12 cellular contexts compared by ENCODE assay signal in the genomic region with DNA sequence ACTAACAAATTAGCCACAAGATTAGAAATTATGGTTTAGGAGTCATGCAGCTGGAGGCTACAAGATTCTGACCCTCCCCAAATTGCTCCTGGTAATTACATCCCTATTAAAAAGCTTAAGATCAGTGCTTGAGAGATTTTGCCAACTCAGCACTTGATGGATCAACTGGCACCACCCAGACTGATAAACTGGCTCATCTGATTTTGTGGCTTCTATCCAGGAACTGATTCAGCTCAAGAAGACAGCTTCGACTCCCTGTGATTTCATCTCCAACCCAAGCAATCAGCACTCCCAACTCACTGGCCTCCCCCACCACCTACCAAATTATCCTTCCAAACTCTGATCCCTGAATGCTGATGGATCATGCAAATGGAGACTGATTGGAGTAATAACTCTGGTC.
"Had no signal": no experiment of that assay in that cellular context is flagged by ENCODE, and none has a peak within 500 bp of the region (broad histone marks: within the 10 kb centered on the region; RNA-seq: fewer than 3 reads in every experiment).

No MANE protein-coding gene starts in this region.

- H3K4me3 ChIP-seq: breast epithelium, gastroesophageal sphincter, left ventricle myocardium inferior had no signal

- DNase-seq: activated CD4-positive, alpha-beta T cell treated with anti-CD3 and anti-CD28 coated beads, Interleukin-2, amount 10 ng/mL, durations not matched to agents 7 days and 5 days; activated CD4-positive, CD25-positive, alpha-beta regulatory T cell; aorta; kidney; left ventricle myocardium inferior; natural killer cell; nucleus accumbens; stimulated activated CD4-positive, alpha-beta T cell treated with anti-CD3 and anti-CD28 coated beads, Interleukin-4, amount 100 ng/mL, for 24 hours; T-helper 2 cell had no signal

- H3K27ac ChIP-seq: breast epithelium, gastroesophageal sphincter, left ventricle myocardium inferior had no signal

- H3K27me3 ChIP-seq: breast epithelium had no signal

- ATAC-seq: activated naive CD4-positive, alpha-beta T cell treated with anti-CD3 and anti-CD28 coated beads, Interleukin-2, amount 50 U/mL, for 72 hours; gastroesophageal sphincter; natural killer cell had no signal

- H3K36me3 ChIP-seq: breast epithelium, gastroesophageal sphincter, left ventricle myocardium inferior had no signal

- H3K4me1 ChIP-seq: breast epithelium, gastroesophageal sphincter, left ventricle myocardium inferior had no signal
